18 cellular contexts compared by ENCODE assay signal in the genomic region with DNA sequence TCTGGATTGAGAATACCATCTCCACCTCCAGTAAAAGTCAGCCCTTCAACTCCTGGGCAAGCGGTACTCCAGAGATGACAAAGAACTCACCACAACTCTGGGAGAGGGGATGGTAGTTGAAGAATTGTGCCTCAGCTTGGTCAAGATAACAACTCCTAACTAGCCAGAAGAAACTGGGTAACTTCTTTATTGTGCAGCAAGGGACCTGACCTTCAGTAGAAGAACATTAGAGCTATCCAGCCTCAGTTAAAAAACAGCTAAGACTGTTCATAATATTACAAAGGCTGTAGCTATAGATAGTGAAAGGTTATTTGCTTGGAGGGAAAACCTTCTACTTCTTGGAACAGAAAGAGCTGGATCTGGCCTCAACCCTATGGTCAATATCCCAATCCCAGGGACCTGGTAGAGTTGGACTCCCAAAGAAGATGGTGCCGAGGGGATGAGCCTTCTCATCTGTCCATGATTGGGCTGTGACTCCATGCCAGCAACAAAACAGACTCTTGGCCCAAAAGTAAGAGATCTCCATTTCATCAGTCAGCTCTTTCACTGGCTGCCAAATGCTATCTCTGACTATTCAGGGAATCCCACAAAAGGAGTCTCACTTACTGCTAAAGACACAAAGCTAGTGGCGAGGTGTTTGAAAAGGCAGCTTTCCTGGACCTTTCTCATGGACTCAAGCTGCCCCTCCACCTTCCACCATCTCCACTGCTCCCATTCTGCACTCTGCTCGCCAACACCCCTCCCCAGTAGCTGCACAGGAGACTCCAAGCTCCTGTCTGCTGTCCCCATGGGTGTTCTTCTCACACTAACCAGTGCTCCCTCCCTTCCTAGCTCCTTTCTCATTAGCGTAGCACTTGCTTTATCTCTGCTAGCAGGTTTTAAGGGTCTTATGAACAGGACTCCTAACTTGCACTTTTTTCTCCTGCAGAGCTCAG.
DNase-seq lines count a peak whose midpoint lies in the region; ATAC-seq and TF ChIP-seq lines count a peak whose summit lies in the region.
"Had no signal": no experiment of that assay in that cellular context is flagged by ENCODE, and none has a peak within 500 bp of the region (broad histone marks: within the 10 kb centered on the region; RNA-seq: fewer than 3 reads in every experiment).

No MANE protein-coding gene starts in this region.

- in situ Hi-C loops in ACHN (cut with HindIII; ENCODE audit: low pct_ligation_motif_present, low pct_unique_long_range_greater_than_20kb, low sequenced_read_pairs), result loop anchor here (25.0 kb wide), 1 partner anchor 449 kb away; no protein-coding TSS in a partner anchor
- in situ Hi-C loops in SK-MEL-5 (cut with HindIII; ENCODE audit: low pct_unique_long_range_greater_than_20kb, low sequenced_read_pairs), result no loop called here

- DNase-seq in ACHN (peak; percentile 13), GM12865 (ENCODE audit: low read depth) (peak; percentile 29), SK-MEL-5 (ENCODE audit: low read depth, low spot score) (peak; percentile 11), fibroblast of the aortic adventitia (ENCODE audit: low read depth) (peak; percentile 38), left lobe of liver (ENCODE audit: low spot score) (no peak), COR-L47 (lab: John Stamatoyannopoulos, UW) (no peak)
- DNase-seq: activated naive CD4-positive, alpha-beta T cell; amniotic stem cell; DND-41; glutamatergic neuron; NCI-H187; stimulated activated CD4-positive, alpha-beta T cell treated with anti-CD3 and anti-CD28 coated beads, Interleukin-15, amount 100 ng/mL, for 24 hours had no signal

- no peak for TF ChIP-seq CTCF in GM12865 (IDR thresholded peaks at IDR 0.05; ENCODE audit: insufficient read depth, low read depth, low read length, missing control alignments)
- TF ChIP-seq CTCF in fibroblast of the aortic adventitia (IDR thresholded peaks at IDR 0.05; ENCODE audit: insufficient read depth, low read length), result no peak

- H3K4me3 ChIP-seq in GM12865 (ENCODE audit: low read depth, low read length), result no peak overlapping the region
- H3K4me3 ChIP-seq in fibroblast of the aortic adventitia (ENCODE audit: low read depth, low read length), result no peak overlapping the region
- H3K4me3 ChIP-seq: GM23338 had no signal

- ATAC-seq in left lobe of liver (no peak), HG03039 (IDR thresholded peaks at IDR 0.05; ENCODE audit: unreplicated experiment) (no peak), HG02623 (IDR thresholded peaks at IDR 0.05; ENCODE audit: unreplicated experiment) (no peak)
- ATAC-seq: CD8-positive, alpha-beta T cell; esophagus mucosa; GM23338; Right ventricle myocardium inferior had no signal

Comparison
In these comparisons a context has a peak if more than half of its experiments do, and no peak if none do; other contexts are left out.
1. DNase-seq: peak in ACHN (single experiment), GM12865 (single experiment), SK-MEL-5 (single experiment) and fibroblast of the aortic adventitia (single experiment); none in left lobe of liver (single experiment) and COR-L47 (single experiment).